1 cellular context compared by ENCODE assay signal in the genomic region with DNA sequence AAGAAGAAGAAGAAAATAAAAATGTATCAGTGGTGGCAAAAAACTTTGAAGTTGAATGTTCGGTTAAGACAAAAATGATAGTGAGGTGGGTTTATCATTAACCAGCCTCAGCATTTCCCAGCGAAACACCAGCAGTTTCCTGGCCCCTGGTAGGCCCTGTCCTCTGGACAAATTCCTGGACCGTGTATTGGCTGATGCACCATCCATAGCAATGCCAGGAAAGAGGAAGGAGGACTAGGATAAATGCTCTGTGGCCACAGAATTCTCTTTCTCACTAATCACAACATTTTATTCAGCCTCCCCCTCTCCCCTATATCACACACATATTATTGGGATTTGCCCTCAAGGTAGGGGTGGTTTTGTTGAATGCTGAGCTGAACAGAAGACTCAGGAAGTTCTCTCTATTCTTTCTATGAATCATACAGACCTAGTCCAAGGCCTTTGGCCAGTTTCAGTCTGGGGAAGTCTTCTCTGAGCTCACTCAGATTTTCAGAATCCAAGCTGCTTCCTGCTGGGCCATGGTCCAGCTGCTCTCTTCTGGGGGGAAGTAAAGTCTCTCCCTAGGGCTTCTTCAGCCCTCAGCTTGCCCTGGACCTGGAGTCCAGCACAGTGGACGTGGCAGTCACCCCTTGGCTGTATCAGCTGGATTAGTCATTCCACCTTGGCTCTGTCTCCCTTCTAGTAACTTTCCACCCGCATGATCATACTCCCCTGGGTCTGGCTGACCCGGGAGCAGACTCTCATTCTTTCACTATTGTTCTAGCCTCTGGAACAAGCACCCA.
TF ChIP-seq lines count a peak whose summit lies in the region.

No MANE protein-coding gene starts in this region.

TF ChIP-seq in SK-N-SH, 30 proteins besides CTCF, POLR2A, EP300 and RAD21 (continued from another document):
- TF ChIP-seq REST (IDR thresholded peaks at IDR 0.05; ENCODE audit: low read depth, low read length) (no peak), EZH2phosphoT487 (IDR thresholded peaks at IDR 0.05; ENCODE audit: borderline replicate concordance, low read depth) (no peak), USF1 (IDR thresholded peaks at IDR 0.05; ENCODE audit: borderline replicate concordance, low read depth) (no peak), TAF1 (IDR thresholded peaks at IDR 0.05; ENCODE audit: borderline replicate concordance, low read depth, low read length) (0 out of 2 replicates have a peak, but pooled peaks have one; percentile 20), TEAD4 (IDR thresholded peaks at IDR 0.05; ENCODE audit: borderline replicate concordance, insufficient read depth) (0 out of 2 replicates have a peak, but pooled peaks have one; percentile 13), GABPA (IDR thresholded peaks at IDR 0.05; ENCODE audit: low read depth) (no peak), SIN3A (IDR thresholded peaks at IDR 0.05; ENCODE audit: borderline replicate concordance, low read depth, low read length) (no peak), CHD2 (IDR thresholded peaks at IDR 0.05; ENCODE audit: low read length, partially characterized antibody) (no peak), JUND (IDR thresholded peaks at IDR 0.05) (peak; percentile 78), POLR2AphosphoS5 (IDR thresholded peaks at IDR 0.05; ENCODE audit: low read depth, low read length) (peak; percentile 24; the same call in 1 of the 2 replicates)
- TF ChIP-seq, protein P1, sequence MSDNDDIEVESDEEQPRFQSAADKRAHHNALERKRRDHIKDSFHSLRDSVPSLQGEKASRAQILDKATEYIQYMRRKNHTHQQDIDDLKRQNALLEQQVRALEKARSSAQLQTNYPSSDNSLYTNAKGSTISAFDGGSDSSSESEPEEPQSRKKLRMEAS (IDR thresholded peaks at IDR 0.05; ENCODE audit: low read depth): peak; percentile 64
